In the genomic region with DNA sequence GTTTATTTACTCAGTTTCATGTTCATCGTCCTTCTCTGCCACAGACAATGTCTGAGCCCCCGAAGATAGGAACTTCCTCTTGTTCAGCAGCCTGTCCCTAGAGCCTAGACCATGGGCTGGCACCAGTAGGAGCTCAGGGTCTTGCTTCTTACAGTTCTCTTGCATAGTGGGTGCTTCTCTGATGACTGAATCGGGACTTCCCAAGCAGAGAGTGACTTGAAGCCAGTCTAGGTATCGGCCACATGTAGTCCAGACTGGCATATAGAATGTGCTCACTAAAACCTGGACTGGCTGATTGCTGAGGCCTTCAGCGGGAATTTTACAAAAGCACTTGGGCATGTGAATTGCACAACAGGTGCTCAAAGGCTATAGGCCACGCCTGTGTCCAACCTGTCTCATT, we compare ENCODE assay signal across 1 cellular context.
TF ChIP-seq lines count a peak whose summit lies in the region.

No MANE protein-coding gene starts in this region.

TF ChIP-seq in GM12878, 131 proteins besides CTCF, POLR2A, EP300 and RAD21 (continued from another document):
- TF ChIP-seq, protein P1, sequence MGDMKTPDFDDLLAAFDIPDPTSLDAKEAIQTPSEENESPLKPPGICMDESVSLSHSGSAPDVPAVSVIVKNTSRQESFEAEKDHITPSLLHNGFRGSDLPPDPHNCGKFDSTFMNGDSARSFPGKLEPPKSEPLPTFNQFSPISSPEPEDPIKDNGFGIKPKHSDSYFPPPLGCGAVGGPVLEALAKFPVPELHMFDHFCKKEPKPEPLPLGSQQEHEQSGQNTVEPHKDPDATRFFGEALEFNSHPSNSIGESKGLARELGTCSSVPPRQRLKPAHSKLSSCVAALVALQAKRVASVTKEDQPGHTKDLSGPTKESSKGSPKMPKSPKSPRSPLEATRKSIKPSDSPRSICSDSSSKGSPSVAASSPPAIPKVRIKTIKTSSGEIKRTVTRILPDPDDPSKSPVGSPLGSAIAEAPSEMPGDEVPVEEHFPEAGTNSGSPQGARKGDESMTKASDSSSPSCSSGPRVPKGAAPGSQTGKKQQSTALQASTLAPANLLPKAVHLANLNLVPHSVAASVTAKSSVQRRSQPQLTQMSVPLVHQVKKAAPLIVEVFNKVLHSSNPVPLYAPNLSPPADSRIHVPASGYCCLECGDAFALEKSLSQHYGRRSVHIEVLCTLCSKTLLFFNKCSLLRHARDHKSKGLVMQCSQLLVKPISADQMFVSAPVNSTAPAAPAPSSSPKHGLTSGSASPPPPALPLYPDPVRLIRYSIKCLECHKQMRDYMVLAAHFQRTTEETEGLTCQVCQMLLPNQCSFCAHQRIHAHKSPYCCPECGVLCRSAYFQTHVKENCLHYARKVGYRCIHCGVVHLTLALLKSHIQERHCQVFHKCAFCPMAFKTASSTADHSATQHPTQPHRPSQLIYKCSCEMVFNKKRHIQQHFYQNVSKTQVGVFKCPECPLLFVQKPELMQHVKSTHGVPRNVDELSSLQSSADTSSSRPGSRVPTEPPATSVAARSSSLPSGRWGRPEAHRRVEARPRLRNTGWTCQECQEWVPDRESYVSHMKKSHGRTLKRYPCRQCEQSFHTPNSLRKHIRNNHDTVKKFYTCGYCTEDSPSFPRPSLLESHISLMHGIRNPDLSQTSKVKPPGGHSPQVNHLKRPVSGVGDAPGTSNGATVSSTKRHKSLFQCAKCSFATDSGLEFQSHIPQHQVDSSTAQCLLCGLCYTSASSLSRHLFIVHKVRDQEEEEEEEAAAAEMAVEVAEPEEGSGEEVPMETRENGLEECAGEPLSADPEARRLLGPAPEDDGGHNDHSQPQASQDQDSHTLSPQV (IDR thresholded peaks at IDR 0.05) = no peak
- TF ChIP-seq CBX3 (IDR thresholded peaks at IDR 0.05; ENCODE audit: borderline replicate concordance, low read depth) (no peak), EGR1 (IDR thresholded peaks at IDR 0.05; ENCODE audit: borderline replicate concordance in 1 of 2, low read depth in 2 of 2, low read length in 2 of 2) (no peak), YY1 (IDR thresholded peaks at IDR 0.05; ENCODE audit: low read depth, low read length) (no peak), MYC (IDR thresholded peaks at IDR 0.05; ENCODE audit: insufficient read depth, insufficient read length, insufficient replicate concordance, low read length, severe bottlenecking) (no peak), ZBED1 (IDR thresholded peaks at IDR 0.05; ENCODE audit: borderline replicate concordance) (no peak)
